14 cellular contexts compared by ENCODE assay signal in genomic region chr10:14532473-14533251, GRCh38.
DNase-seq lines count a peak whose midpoint lies in the region; ATAC-seq and TF ChIP-seq lines count a peak whose summit lies in the region.
"Had no signal": no experiment of that assay in that cellular context is flagged by ENCODE, and none has a peak within 500 bp of the region (broad histone marks: within the 10 kb centered on the region; RNA-seq: fewer than 3 reads in every experiment).

No MANE protein-coding gene starts in this region.

- peak; percentile 93 for ATAC-seq in body of pancreas
- ATAC-seq in memory B cell (ENCODE audit: low read depth) = no peak
- ATAC-seq in HG03442 (IDR thresholded peaks at IDR 0.05; ENCODE audit: unreplicated experiment) = no peak
- ATAC-seq in GM21360 (IDR thresholded peaks at IDR 0.05; ENCODE audit: unreplicated experiment) = no peak
- ATAC-seq in HG02763 (IDR thresholded peaks at IDR 0.05; ENCODE audit: unreplicated experiment) = no peak
- ATAC-seq: GM12878, SK-N-SH treated with all-trans-retinoic acid at 6 μM for 48 hours had no signal

- no peaks in the 10 kb centered on the region for H3K9me3 Mint-ChIP-seq in HFFc6
- no peaks in the 10 kb centered on the region for H3K9me3 Mint-ChIP-seq in memory B cell

- H3K27ac ChIP-seq in body of pancreas (peak overlapping the region; percentile 63 to 87 (median 86)), coronary artery (no peak overlapping the region)
- H3K27ac ChIP-seq: thyroid gland had no signal

- peak overlapping the region; percentile 2; the same call in 1 of the 2 replicates for H3K27ac Mint-ChIP-seq in HFFc6
- peak overlapping the region; percentile 70 for H3K27ac Mint-ChIP-seq in memory B cell

- H3K36me3 ChIP-seq in body of pancreas (replicated peaks in 1 of 2; ENCODE audit: insufficient read depth in 1 of 2, low read depth in 2 of 2) = peaks cover 0 to 7% of the 10 kb centered on the region in 2 donors
- H3K36me3 ChIP-seq: thyroid gland had no signal

- H3K27me3 Mint-ChIP-seq in HFFc6 (ENCODE audit: insufficient read depth) = peaks cover 2% of the 10 kb centered on the region; the same call in 1 of the 2 replicates
- no peaks in the 10 kb centered on the region for H3K27me3 Mint-ChIP-seq in memory B cell

- no peaks in the 10 kb centered on the region for H3K9me3 ChIP-seq in body of pancreas
- H3K9me3 ChIP-seq: thyroid gland had no signal

- H3K4me3 ChIP-seq in body of pancreas (no peak overlapping the region), coronary artery (no peak overlapping the region)
- H3K4me3 ChIP-seq: GM12878, thyroid gland had no signal

- DNase-seq in AG08396 (ENCODE audit: low spot score) (peak; percentile 29), HFFc6 (peak; percentile 10), body of pancreas (peak; percentile 83 to 90 (median 88)), memory B cell (ENCODE audit: low spot score in 2 of 2) (no peak), coronary artery (ENCODE audit: low spot score) (no peak)
- DNase-seq: hippocampal formation; NCI-H510A; stimulated activated CD4-positive, alpha-beta T cell treated with anti-CD3 and anti-CD28 coated beads, Interleukin-4, amount 100 ng/mL, for 4 hours had no signal

- H3K4me1 Mint-ChIP-seq in HFFc6 (ENCODE audit: low read depth) (peaks cover 46% of the 10 kb centered on the region), memory B cell (peaks cover 16% of the 10 kb centered on the region)

- peaks cover 21% of the 10 kb centered on the region for H3K36me3 Mint-ChIP-seq in HFFc6 (ENCODE audit: low read depth)
- H3K36me3 Mint-ChIP-seq in memory B cell = peaks cover 26% of the 10 kb centered on the region

- H3K4me3 Mint-ChIP-seq in HFFc6 = no peak overlapping the region
- H3K4me3 Mint-ChIP-seq in memory B cell = no peak overlapping the region

- peak in 2 of 3 donors; percentile 33 to 56 for TF ChIP-seq POLR2A in body of pancreas (IDR thresholded peaks at IDR 0.05)

- H3K4me1 ChIP-seq in body of pancreas = peaks cover 58% of the 10 kb centered on the region
- H3K4me1 ChIP-seq: thyroid gland had no signal

- intact Hi-C loops in body of pancreas (cut with DNase I) = no loop called here

- H3K27me3 ChIP-seq in body of pancreas = no peaks in the 10 kb centered on the region
- H3K27me3 ChIP-seq: thyroid gland had no signal

- WGBS in body of pancreas, 2 donors = 17 to 21% methylated on average over 17 of the region's 17 CpGs

- no peak for TF ChIP-seq CTCF in HFFc6 (IDR thresholded peaks at IDR 0.05)
- TF ChIP-seq CTCF in body of pancreas (IDR thresholded peaks at IDR 0.05) = no peak
- TF ChIP-seq CTCF in coronary artery (IDR thresholded peaks at IDR 0.05) = no peak

Comparison
In these comparisons a context has a peak if more than half of its experiments do, and no peak if none do; other contexts are left out.
1. DNase-seq: peak in AG08396 (single experiment), HFFc6 (single experiment) and body of pancreas (4 of 4); none in memory B cell (0 of 2) and coronary artery (single experiment).
2. H3K27ac ChIP-seq: peak in body of pancreas (4 of 4); none in coronary artery (0 of 2).